27 cellular contexts compared by ENCODE assay signal in the genomic region with DNA sequence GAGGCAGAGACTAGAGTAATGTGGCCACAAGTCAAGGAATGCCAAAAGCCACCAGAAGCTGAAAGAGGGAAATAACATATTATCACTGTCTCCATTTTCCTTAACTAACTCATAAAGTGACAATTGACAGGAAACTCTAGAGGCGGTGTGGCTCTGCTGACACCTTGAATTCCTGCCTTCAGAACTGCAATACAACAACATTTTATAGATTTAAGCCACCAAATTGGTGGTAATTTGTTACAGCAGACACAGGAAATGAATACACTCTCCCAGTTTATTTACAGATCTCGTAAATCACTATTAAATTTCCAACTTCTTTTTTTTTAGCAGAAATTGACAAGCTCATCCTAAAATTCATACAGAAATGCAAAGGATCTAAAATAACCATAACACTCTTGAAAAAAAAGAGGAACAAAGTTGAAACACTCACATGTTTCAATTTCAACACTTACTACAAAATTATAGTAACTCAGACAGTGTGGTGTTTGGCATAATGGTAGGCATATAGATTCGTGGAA.
DNase-seq lines count a peak whose midpoint lies in the region; ATAC-seq lines count a peak whose summit lies in the region.
"Had no signal": no experiment of that assay in that cellular context is flagged by ENCODE, and none has a peak within 500 bp of the region (broad histone marks: within the 10 kb centered on the region; RNA-seq: fewer than 3 reads in every experiment).

No MANE protein-coding gene starts in this region.

- DNase-seq in AML-193 (lab: John Stamatoyannopoulos, UW) (peak; percentile 14 to 44), KBM-7 (peak; percentile 92), NOMO-1 treated with DMSO at 0.1 percent for 48 hours (lab: John Stamatoyannopoulos, UW; ENCODE audit: unreplicated experiment) (peak; percentile 69), SK-N-MC (ENCODE audit: low read depth, low spot score) (peak; percentile 83), putamen (ENCODE audit: low spot score) (no peak), epidermal melanocyte (ENCODE audit: insufficient read length, low spot score) (no peak)
- DNase-seq in activated CD4-positive, CD25-positive, alpha-beta regulatory T cell treated with anti-CD3 and anti-CD28 coated beads, Interleukin-2, amount 50 U/mL, for 72 hours: no peak
- DNase-seq: CD8-positive, alpha-beta memory T cell; DMS 273 treated with DMSO at 0.1 percent for 48 hours; DMS79; EL; MG63; NCI-H1092 treated with DMSO at 0.1 percent for 48 hours; NCI-H1436; NCI-H187; NCI-H2081 treated with DMSO at 0.1 percent for 48 hours; NCI-H2171; NCI-H226; NCI-H510A; NCI-H69; Peyer's patch; SHP77 treated with DMSO at 0.1 percent for 48 hours had no signal

- ATAC-seq in GM19023 (IDR thresholded peaks at IDR 0.05; ENCODE audit: unreplicated experiment): no peak
- ATAC-seq: A549, HepG2, SK-N-SH treated with all-trans-retinoic acid at 6 μM for 48 hours had no signal

- H3K9ac ChIP-seq in SK-N-MC (ENCODE audit: insufficient read length): no peak overlapping the region

- peak overlapping the region; percentile 2 for H3K4me3 ChIP-seq in SK-N-MC
- H3K4me3 ChIP-seq: A549, MG63, Peyer's patch had no signal

- H3K36me3 ChIP-seq in SK-N-MC (ENCODE audit: insufficient read depth, low read length): no peaks in the 10 kb centered on the region
- H3K36me3 ChIP-seq: MG63, Peyer's patch had no signal

- H3K9me3 ChIP-seq in SK-N-MC (ENCODE audit: low read depth, low read length): peaks cover 16% of the 10 kb centered on the region; the same call in 1 of the 2 replicates
- H3K9me3 ChIP-seq: Peyer's patch had no signal

- in situ Hi-C loops in KBM-7 (cut with MboI; ENCODE audit: low pct_unique_long_range_greater_than_20kb, low sequenced_read_pairs): no loop called here

- peak overlapping the region; percentile 72 for H3K27ac ChIP-seq in SK-N-MC
- H3K27ac ChIP-seq: A549, C4-2B, Peyer's patch had no signal

Comparison
In these comparisons a context has a peak if more than half of its experiments do, and no peak if none do; other contexts are left out.
1. DNase-seq: peak in AML-193 (2 of 2), KBM-7 (single experiment), NOMO-1 treated with DMSO at 0.1 percent for 48 hours (single experiment) and SK-N-MC (single experiment); none in putamen (single experiment), epidermal melanocyte (single experiment) and activated CD4-positive, CD25-positive, alpha-beta regulatory T cell treated with anti-CD3 and anti-CD28 coated beads, Interleukin-2, amount 50 U/mL, for 72 hours (single experiment).